ENCODE assay signal across 8 cellular contexts in genomic region chr10:29841724-29842649, GRCh38.
DNase-seq lines count a peak whose midpoint lies in the region; FAIRE-seq and TF ChIP-seq lines count a peak whose summit lies in the region.

No MANE protein-coding gene starts in this region.

- no peaks in the 10 kb centered on the region for H3K79me2 ChIP-seq in astrocyte (ENCODE audit: insufficient read depth, low read length)

- TF ChIP-seq POLR2A in vagina (IDR thresholded peaks at IDR 0.05), result no peak

- H3K36me3 ChIP-seq in astrocyte (ENCODE audit: insufficient read depth, low read length) (no peaks in the 10 kb centered on the region), vagina (no peaks in the 10 kb centered on the region)

- H3K9me3 ChIP-seq in astrocyte (ENCODE audit: insufficient read depth, low read depth, low read length) (no peaks in the 10 kb centered on the region), vagina (no peaks in the 10 kb centered on the region)

- no peaks in the 10 kb centered on the region for H4K20me1 ChIP-seq in astrocyte (ENCODE audit: insufficient read depth, low read length)

- POLR2A ChIA-PET in activated CD4-positive, alpha-beta T cell treated with anti-CD3 and anti-CD28 coated beads, Interleukin-2, amount 10 ng/mL, durations not matched to agents 7 days and 5 days (lab: Charles Lee), result no interaction called here

- no peak overlapping the region for H3K4me2 ChIP-seq in astrocyte (ENCODE audit: low read length)

- H3K4me1 Mint-ChIP-seq in astrocyte (ENCODE audit: low read depth, unreplicated experiment), result peaks cover 4% of the 10 kb centered on the region
- H3K4me1 Mint-ChIP-seq in activated CD4-positive, alpha-beta T cell treated with anti-CD3 and anti-CD28 coated beads, Interleukin-2, amount 10 ng/mL, durations not matched to agents 7 days and 5 days, result no peaks in the 10 kb centered on the region

- H3K4me1 ChIP-seq in astrocyte (ENCODE audit: insufficient read depth, low read length) (peaks cover 5% of the 10 kb centered on the region), vagina (peaks cover 34% of the 10 kb centered on the region)

- no peak overlapping the region for H3K27ac Mint-ChIP-seq in astrocyte (ENCODE audit: unreplicated experiment)
- H3K27ac Mint-ChIP-seq in activated CD4-positive, alpha-beta T cell treated with anti-CD3 and anti-CD28 coated beads, Interleukin-2, amount 10 ng/mL, durations not matched to agents 7 days and 5 days, result no peak overlapping the region

- peaks cover 7% of the 10 kb centered on the region for H3K9me3 Mint-ChIP-seq in astrocyte (ENCODE audit: unreplicated experiment)
- H3K9me3 Mint-ChIP-seq in activated CD4-positive, alpha-beta T cell treated with anti-CD3 and anti-CD28 coated beads, Interleukin-2, amount 10 ng/mL, durations not matched to agents 7 days and 5 days, result peaks cover 2% of the 10 kb centered on the region

- CTCF ChIA-PET in activated CD4-positive, alpha-beta T cell treated with anti-CD3 and anti-CD28 coated beads, Interleukin-2, amount 10 ng/mL, durations not matched to agents 7 days and 5 days (lab: Charles Lee), result interaction anchor here (0.6 to 1.0 kb wide), 2 partner anchors 38 to 54 kb away, joined by 3 to 4 read pairs; no protein-coding TSS in a partner anchor

- H3K4me3 Mint-ChIP-seq in astrocyte (ENCODE audit: unreplicated experiment), result no peak overlapping the region
- H3K4me3 Mint-ChIP-seq in activated CD4-positive, alpha-beta T cell treated with anti-CD3 and anti-CD28 coated beads, Interleukin-2, amount 10 ng/mL, durations not matched to agents 7 days and 5 days, result no peak overlapping the region

- intact Hi-C loops in vagina (cut with DNase I) (no loop called here), posterior cingulate gyrus (cut with DNase I) (no loop called here)

- no peak overlapping the region for H3K27ac ChIP-seq in astrocyte (ENCODE audit: low read depth, low read length)
- peak overlapping the region; percentile 58 for H3K27ac ChIP-seq in vagina

- TF ChIP-seq CTCF in astrocyte (IDR thresholded peaks at IDR 0.05; ENCODE audit: insufficient read depth, low read depth, low read length), result no peak
- TF ChIP-seq CTCF in vagina (IDR thresholded peaks at IDR 0.05), result peak in 1 of 3 experiments; percentile 12

- H3K27me3 ChIP-seq in astrocyte (ENCODE audit: insufficient read depth, low read length) (peaks cover 12% of the 10 kb centered on the region), vagina (no peaks in the 10 kb centered on the region)

- H3K9ac ChIP-seq in astrocyte (ENCODE audit: low read length), result no peak overlapping the region

- peaks cover 22% of the 10 kb centered on the region for H3K27me3 Mint-ChIP-seq in astrocyte (ENCODE audit: low read depth, unreplicated experiment)
- H3K27me3 Mint-ChIP-seq in activated CD4-positive, alpha-beta T cell treated with anti-CD3 and anti-CD28 coated beads, Interleukin-2, amount 10 ng/mL, durations not matched to agents 7 days and 5 days, result peaks cover 7% of the 10 kb centered on the region

- peak; percentile 23 for DNase-seq in NCI-H2227 (lab: John Stamatoyannopoulos, UW; ENCODE audit: unreplicated experiment)
- DNase-seq in NCI-H2227 treated with DMSO at 0.1 percent for 48 hours (lab: John Stamatoyannopoulos, UW), result no peak
- peak; percentile 61 for DNase-seq in astrocyte (ENCODE audit: low read depth)
- peak; percentile 87 for DNase-seq in left kidney (ENCODE audit: low read depth, low spot score)
- no peak for DNase-seq in vagina (ENCODE audit: extremely low spot score in 2 of 2)
- no peak for DNase-seq in activated CD4-positive, alpha-beta T cell treated with anti-CD3 and anti-CD28 coated beads, Interleukin-2, amount 10 ng/mL, durations not matched to agents 7 days and 5 days
- no peak for DNase-seq in activated CD4-positive, alpha-beta T cell treated with anti-CD3 and anti-CD28 coated beads for 48 hours
- no peak for DNase-seq in posterior cingulate gyrus

- no peak overlapping the region for H3K4me3 ChIP-seq in astrocyte (ENCODE audit: insufficient read depth, low read depth, low read length)
- no peak overlapping the region for H3K4me3 ChIP-seq in vagina

- no peak for FAIRE-seq in astrocyte (lab: Jason Lieb, UNC)

- H2AFZ ChIP-seq in astrocyte (ENCODE audit: low read depth, low read length), result no peak overlapping the region

- no peaks in the 10 kb centered on the region for H3K36me3 Mint-ChIP-seq in astrocyte (ENCODE audit: low read depth, unreplicated experiment)
- no peaks in the 10 kb centered on the region for H3K36me3 Mint-ChIP-seq in activated CD4-positive, alpha-beta T cell treated with anti-CD3 and anti-CD28 coated beads, Interleukin-2, amount 10 ng/mL, durations not matched to agents 7 days and 5 days (ENCODE audit: low read depth)

Comparison
In these comparisons a context has a peak if more than half of its experiments do, and no peak if none do; other contexts are left out.
1. DNase-seq: peak in NCI-H2227 (single experiment), astrocyte (single experiment) and left kidney (single experiment); none in NCI-H2227 treated with DMSO at 0.1 percent for 48 hours (single experiment), vagina (0 of 2), activated CD4-positive, alpha-beta T cell treated with anti-CD3 and anti-CD28 coated beads, Interleukin-2, amount 10 ng/mL, durations not matched to agents 7 days and 5 days (single experiment), activated CD4-positive, alpha-beta T cell treated with anti-CD3 and anti-CD28 coated beads for 48 hours (single experiment) and posterior cingulate gyrus (0 of 10).